In the genomic region with DNA sequence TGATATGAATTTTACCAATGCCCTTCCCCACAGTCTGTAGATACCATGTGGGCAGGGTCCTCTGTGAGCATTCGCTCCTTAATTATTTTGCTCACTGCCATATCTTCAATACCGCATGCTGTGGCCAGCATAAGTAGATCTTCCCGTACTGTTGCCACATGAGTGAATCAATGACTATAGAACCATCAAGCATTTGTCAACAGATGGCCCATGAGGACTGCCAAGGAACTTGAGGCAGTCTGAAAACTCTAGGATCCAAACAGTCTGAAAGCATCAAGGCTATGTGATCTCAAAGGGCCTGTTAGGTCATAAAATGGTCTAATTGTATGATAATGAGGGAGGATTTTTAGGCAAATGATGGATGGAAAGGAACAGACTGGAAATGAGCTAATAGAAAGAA, we compare ENCODE assay signal across 29 cellular contexts. TPM values are rescaled to one million over a fixed set of nuclear protein-coding genes. Genes with fewer than 3 reads are reported as not detected.
DNase-seq lines count a peak whose midpoint lies in the region; ATAC-seq and TF ChIP-seq lines count a peak whose summit lies in the region.
"Had no signal": no experiment of that assay in that cellular context is flagged by ENCODE, and none has a peak within 500 bp of the region (broad histone marks: within the 10 kb centered on the region; RNA-seq: fewer than 3 reads in every experiment).

No MANE protein-coding gene starts in this region.

- no peaks in the 10 kb centered on the region for H3K27me3 ChIP-seq in CD4-positive, alpha-beta T cell (ENCODE audit: control insufficient read depth, insufficient read depth, low read length)

- no peaks in the 10 kb centered on the region for H3K9me3 Mint-ChIP-seq in CD4-positive, alpha-beta T cell
- H3K9me3 Mint-ChIP-seq: IgD-negative memory B cell; T-helper 1 cell treated with Interleukin-12 subunit alpha and Interleukin-12 subunit beta and Interleukin-4 antibody, amounts not matched to agents 30 μg/mL and 1 μg/mL, for 36 hours had no signal

- no peaks in the 10 kb centered on the region for H3K9me3 ChIP-seq in CD4-positive, alpha-beta T cell (ENCODE audit: control insufficient read depth, low read length)
- H3K9me3 ChIP-seq: BE2C, SK-N-SH had no signal

- H3K36me3 Mint-ChIP-seq in CD4-positive, alpha-beta T cell (ENCODE audit: low read depth) = no peaks in the 10 kb centered on the region
- H3K36me3 Mint-ChIP-seq: CD14-positive monocyte had no signal

- H3K27ac Mint-ChIP-seq in CD4-positive, alpha-beta T cell = no peak overlapping the region
- H3K27ac Mint-ChIP-seq: GM23338; H9; IgD-negative memory B cell; T-helper 1 cell treated with Interleukin-12 subunit alpha and Interleukin-12 subunit beta and Interleukin-4 antibody, amounts not matched to agents 30 μg/mL and 1 μg/mL, for 36 hours had no signal

- peak overlapping the region; percentile 31 for H3K4me3 Mint-ChIP-seq in CD4-positive, alpha-beta T cell
- H3K4me3 Mint-ChIP-seq: CD14-positive monocyte; GM23338; H9; T-helper 1 cell treated with Interleukin-12 subunit alpha and Interleukin-12 subunit beta and Interleukin-4 antibody, amounts not matched to agents 30 μg/mL and 1 μg/mL, for 36 hours had no signal

- peaks cover 10% of the 10 kb centered on the region for H3K27me3 Mint-ChIP-seq in CD4-positive, alpha-beta T cell

- H3K4me1 Mint-ChIP-seq in CD4-positive, alpha-beta T cell (ENCODE audit: low read depth) = peaks cover 19% of the 10 kb centered on the region

- H3K4me3 ChIP-seq in coronary artery = no peak overlapping the region
- H3K4me3 ChIP-seq: GM12878, GM23338 had no signal

- intact Hi-C loops in CD4-positive, alpha-beta T cell (cut with DNase I, micrococcal nuclease) = no loop called here

- no peak for ATAC-seq in CD4-positive, alpha-beta T cell (ENCODE audit: poor library complexity)
- ATAC-seq in GM19328 (IDR thresholded peaks at IDR 0.05; ENCODE audit: unreplicated experiment) = no peak
- ATAC-seq in HG03442 (IDR thresholded peaks at IDR 0.05; ENCODE audit: unreplicated experiment) = no peak
- ATAC-seq: GM12878, GM23338, PC-3 had no signal

- no peak for TF ChIP-seq CTCF in CD4-positive, alpha-beta T cell (IDR thresholded peaks at IDR 0.05)
- TF ChIP-seq CTCF in coronary artery (IDR thresholded peaks at IDR 0.05) (no peak), GM10266 (IDR thresholded peaks at IDR 0.05; ENCODE audit: control insufficient read depth, insufficient read depth, low read depth, missing control alignments) (no peak)

- CTCF ChIA-PET in CD4-positive, alpha-beta T cell (lab: Charles Lee) = no interaction called here

- POLR2A ChIA-PET in CD4-positive, alpha-beta T cell (lab: Charles Lee) = no interaction called here

- H3K27ac ChIP-seq in CD4-positive, alpha-beta T cell (ENCODE audit: low read depth, low read length) = no peak overlapping the region
- no peak overlapping the region for H3K27ac ChIP-seq in coronary artery
- H3K27ac ChIP-seq: HL-60, KMS-11 had no signal

- peak; percentile 17 for DNase-seq in Ammon's horn (ENCODE audit: low spot score)
- DNase-seq in CD4-positive, alpha-beta T cell = no peak
- DNase-seq in NCI-H524 (lab: John Stamatoyannopoulos, UW) = peak; percentile 19 to 83
- DNase-seq in coronary artery (ENCODE audit: low spot score) = peak; percentile 0
- no peak for DNase-seq in GM10266 (ENCODE audit: extremely low spot score)
- DNase-seq: BE2C; Calu3; H9; NCI-H1048; NCI-H1436; NCI-H2029; NCI-H2227 treated with DMSO at 0.1 percent for 48 hours; NCI-H510A treated with DMSO at 0.1 percent for 48 hours; NCI-H82; NK-92 treated with Interleukin-12 subunit alpha and Interleukin-12 subunit beta, amount 100 ng/mL, for 24 hours; PC-3; SK-N-SH; SW 1271 had no signal

RNA-seq across cellular contexts. Expression of gene GPR12, which starts 27.4 kb away (rescaled TPM):
- not detected for total RNA-seq in CD4-positive, alpha-beta T cell
- total RNA-seq: A673, Calu3, Daoy, GM12878, GM23338, H9, PC-3 had no signal

Comparison
In these comparisons a context has a peak if more than half of its experiments do, and no peak if none do; other contexts are left out.
1. DNase-seq: peak in Ammon's horn (single experiment), NCI-H524 (2 of 2) and coronary artery (single experiment); none in CD4-positive, alpha-beta T cell (0 of 10) and GM10266 (single experiment).